Comparison of ENCODE assay signal across 24 cellular contexts in the genomic region with DNA sequence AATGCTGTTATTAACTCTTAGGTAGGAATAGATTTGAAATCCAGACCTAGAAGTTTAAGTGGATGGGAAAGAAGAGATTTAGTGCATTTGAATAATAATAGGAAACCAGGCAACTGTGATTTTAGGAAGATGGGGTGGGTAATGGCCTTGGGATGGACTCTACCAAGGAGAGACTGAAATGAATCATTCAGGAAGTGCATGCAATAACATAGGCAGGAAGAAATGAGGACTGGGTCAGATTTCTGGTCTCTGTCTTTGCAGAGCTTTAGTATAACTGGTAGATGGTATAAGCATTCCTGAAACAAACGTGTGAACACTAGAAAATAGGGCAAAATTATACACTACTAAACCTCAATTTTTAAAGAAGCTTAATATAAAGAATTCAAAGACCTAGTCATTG.
"Had no signal": no experiment of that assay in that cellular context is flagged by ENCODE, and none has a peak within 500 bp of the region (broad histone marks: within the 10 kb centered on the region; RNA-seq: fewer than 3 reads in every experiment).

No MANE protein-coding gene starts in this region.

- H3K4me1 Mint-ChIP-seq: activated naive CD4-positive, alpha-beta T cell treated with anti-CD3 and anti-CD28 coated beads, Interleukin-2, amount 50 U/mL, for 24 hours; memory B cell had no signal

- H3K27ac ChIP-seq: body of pancreas, neutrophil, ovary, prostate gland, thoracic aorta, vagina, VCaP had no signal

- H3K36me3 ChIP-seq: neutrophil, ovary, prostate gland, spleen, thoracic aorta, vagina had no signal

- H3K36me3 Mint-ChIP-seq: activated naive CD4-positive, alpha-beta T cell treated with anti-CD3 and anti-CD28 coated beads, Interleukin-2, amount 50 U/mL, for 24 hours; memory B cell; natural killer cell treated with Interleukin-12 subunit alpha and Interleukin-12 subunit beta and Interleukin-15 and Interleukin-18, amount 100 ng/mL, for 72 hours; type B pancreatic cell had no signal

- H3K9me3 ChIP-seq: body of pancreas, neutrophil, ovary, prostate gland, spleen, thoracic aorta, vagina had no signal

- H3K27me3 Mint-ChIP-seq: activated naive CD4-positive, alpha-beta T cell treated with anti-CD3 and anti-CD28 coated beads, Interleukin-2, amount 50 U/mL, for 24 hours; dendritic cell treated with granulocyte-macrophage colony-stimulating factor and Interleukin-4, amounts not matched to agents 40 ng/mL and 50 ng/mL, for 4 days had no signal

- H3K27ac Mint-ChIP-seq: activated CD8-positive, alpha-beta T cell treated with anti-CD3 and anti-CD28 coated beads, Interleukin-2, amount 10 ng/mL, durations not matched to agents 7 days and 5 days; activated naive CD4-positive, alpha-beta T cell treated with anti-CD3 and anti-CD28 coated beads, Interleukin-2, amount 50 U/mL, for 24 hours; activated T-helper 1 cell treated with anti-CD3 and anti-CD28 coated beads, Interleukin-12 subunit alpha, Interleukin-12 subunit beta, Interleukin-2, Interleukin-4 antibody, amounts not matched to agents 30 ng/mL and 10 ng/mL and 1 ng/mL, durations not matched to agents 14 hours and 24 hours and 36 hours; dendritic cell treated with granulocyte-macrophage colony-stimulating factor and Interleukin-4, amounts not matched to agents 40 ng/mL and 50 ng/mL, for 4 days; memory B cell; natural killer cell treated with Interleukin-12 subunit alpha and Interleukin-12 subunit beta and Interleukin-15 and Interleukin-18, amount 100 ng/mL, for 72 hours; type B pancreatic cell had no signal

- H3K4me3 Mint-ChIP-seq: activated CD8-positive, alpha-beta T cell treated with anti-CD3 and anti-CD28 coated beads, Interleukin-2, amount 10 ng/mL, durations not matched to agents 7 days and 5 days; activated naive CD4-positive, alpha-beta T cell treated with anti-CD3 and anti-CD28 coated beads, Interleukin-2, amount 50 U/mL, for 24 hours; activated T-helper 1 cell treated with anti-CD3 and anti-CD28 coated beads, Interleukin-12 subunit alpha, Interleukin-12 subunit beta, Interleukin-2, Interleukin-4 antibody, amounts not matched to agents 30 ng/mL and 10 ng/mL and 1 ng/mL, durations not matched to agents 14 hours and 24 hours and 36 hours; dendritic cell treated with granulocyte-macrophage colony-stimulating factor and Interleukin-4, amounts not matched to agents 40 ng/mL and 50 ng/mL, for 4 days; memory B cell; natural killer cell treated with Interleukin-12 subunit alpha and Interleukin-12 subunit beta and Interleukin-15 and Interleukin-18, amount 100 ng/mL, for 72 hours; type B pancreatic cell had no signal

- H3K4me3 ChIP-seq: body of pancreas, ovary, prostate gland, spleen, thoracic aorta, vagina had no signal

- H3K9me3 Mint-ChIP-seq: activated naive CD4-positive, alpha-beta T cell treated with anti-CD3 and anti-CD28 coated beads, Interleukin-2, amount 50 U/mL, for 24 hours; activated T-helper 1 cell treated with anti-CD3 and anti-CD28 coated beads, Interleukin-12 subunit alpha, Interleukin-12 subunit beta, Interleukin-2, Interleukin-4 antibody, amounts not matched to agents 30 ng/mL and 10 ng/mL and 1 ng/mL, durations not matched to agents 14 hours and 24 hours and 36 hours; dendritic cell treated with granulocyte-macrophage colony-stimulating factor and Interleukin-4, amounts not matched to agents 40 ng/mL and 50 ng/mL, for 4 days; memory B cell; natural killer cell treated with Interleukin-12 subunit alpha and Interleukin-12 subunit beta and Interleukin-15 and Interleukin-18, amount 100 ng/mL, for 72 hours; type B pancreatic cell had no signal

- DNase-seq: activated CD4-positive, alpha-beta T cell treated with anti-CD3 and anti-CD28 coated beads, Interleukin-2, amount 50 U/mL, for 1 hour; activated CD8-positive, alpha-beta T cell treated with anti-CD3 and anti-CD28 coated beads, Interleukin-2, amount 10 ng/mL, durations not matched to agents 7 days and 5 days; activated gamma-delta T cell treated with Interleukin-2 at 50 U/mL for 16 hours; anterior cingulate cortex; body of pancreas; effector CD8-positive, alpha-beta T cell; foreskin melanocyte; hippocampal formation; ovary; spleen; stimulated activated CD4-positive, alpha-beta T cell treated with anti-CD3 and anti-CD28 coated beads, Interleukin-4, amount 100 ng/mL, for 1 hour; stimulated activated naive CD4-positive, alpha-beta T cell had no signal

- H3K4me1 ChIP-seq: body of pancreas, prostate gland, spleen, vagina had no signal

- ATAC-seq: activated CD4-positive, CD25-positive, alpha-beta regulatory T cell treated with anti-CD3 and anti-CD28 coated beads, Interleukin-2, amount 50 U/mL, for 24 hours; activated CD8-positive, alpha-beta T cell treated with anti-CD3 and anti-CD28 coated beads, Interleukin-2, amount 10 ng/mL, durations not matched to agents 7 days and 5 days; body of pancreas; natural killer cell treated with Interleukin-12 subunit alpha and Interleukin-12 subunit beta and Interleukin-15 and Interleukin-18, amount 100 ng/mL, for 72 hours had no signal
